8 cellular contexts compared by ENCODE assay signal in genomic region chr14:24432259-24433131, GRCh38. TPM values are rescaled to one million over a fixed set of nuclear protein-coding genes. Genes with fewer than 3 reads are reported as not detected.
DNase-seq lines count a peak whose midpoint lies in the region; ATAC-seq and TF ChIP-seq lines count a peak whose summit lies in the region.

No MANE protein-coding gene starts in this region.

- peak overlapping the region; percentile 42 for H3K9ac ChIP-seq in mucosa of stomach (ENCODE audit: low read length)

- intact Hi-C loops in heart right ventricle (cut with DNase I): loop anchor here in 6 of 10 donors (1.0 to 10.0 kb wide), 5 partner anchors 61 to 198 kb away; partner anchors contain the start of genes TINF2 (in 4 of the 6), GMPR2 (in 1 of the 6), NEDD8 (in 1 of the 6) and NFATC4 (in 1 of the 6)
- intact Hi-C loops in left cardiac atrium (cut with DNase I): loop anchor here in 1 of 2 donors (5.0 kb wide), 2 partner anchors 65 to 100 kb away; partner anchors contain the start of gene NFATC4
- intact Hi-C loops in breast epithelium (cut with DNase I; ENCODE audit: low total_unique reads): no loop called here
- intact Hi-C loops in upper lobe of right lung (cut with DNase I): loop anchor here (5.0 kb wide), 1 partner anchor 100 kb away; no protein-coding TSS in a partner anchor

- peaks cover 15 to 64% (median 51%) of the 10 kb centered on the region in 9 donors for H3K4me1 ChIP-seq in heart right ventricle
- peaks cover 6 to 14% of the 10 kb centered on the region in 2 donors for H3K4me1 ChIP-seq in breast epithelium
- peaks cover 48% of the 10 kb centered on the region for H3K4me1 ChIP-seq in mucosa of stomach (ENCODE audit: control insufficient read depth, insufficient read depth, low read length)
- peaks cover 47% of the 10 kb centered on the region for H3K4me1 ChIP-seq in upper lobe of right lung

- DNase-seq in heart right ventricle: no peak
- no peak for DNase-seq in left cardiac atrium
- DNase-seq in breast epithelium (ENCODE audit: low spot score in 2 of 2): no peak
- no peak for DNase-seq in upper lobe of right lung
- no peak for DNase-seq in H4 (ENCODE audit: low spot score)
- no peak for DNase-seq in stimulated activated CD4-positive, alpha-beta T cell treated with anti-CD3 and anti-CD28 coated beads, Interleukin-2, amount 100 ng/mL, for 48 hours
- DNase-seq in nucleus accumbens (lab: John Stamatoyannopoulos, UW): no peak

- peak overlapping the region in 6 of 10 donors; percentile 15 to 91 (median 80) for H3K4me3 ChIP-seq in heart right ventricle
- H3K4me3 ChIP-seq in breast epithelium: peak overlapping the region; percentile 65 to 94 (median 91)
- no peak overlapping the region for H3K4me3 ChIP-seq in mucosa of stomach (ENCODE audit: low read length)
- peak overlapping the region; percentile 86 for H3K4me3 ChIP-seq in upper lobe of right lung

- TF ChIP-seq CTCF in heart right ventricle (IDR thresholded peaks at IDR 0.05): no peak
- no peak for TF ChIP-seq CTCF in breast epithelium (IDR thresholded peaks at IDR 0.05)
- TF ChIP-seq CTCF in upper lobe of right lung (IDR thresholded peaks at IDR 0.05): no peak

- no peak for TF ChIP-seq POLR2A in breast epithelium (IDR thresholded peaks at IDR 0.05)

- no peaks in the 10 kb centered on the region for H3K9me3 ChIP-seq in heart right ventricle
- H3K9me3 ChIP-seq in breast epithelium: no peaks in the 10 kb centered on the region
- H3K9me3 ChIP-seq in mucosa of stomach (ENCODE audit: control insufficient read depth, low read length): no peaks in the 10 kb centered on the region
- no peaks in the 10 kb centered on the region for H3K9me3 ChIP-seq in upper lobe of right lung

- H3K27ac ChIP-seq in heart right ventricle: peak overlapping the region in 4 of 10 donors; percentile 97 to 99 (median 98)
- peak overlapping the region; percentile 96 to 100 for H3K27ac ChIP-seq in breast epithelium
- no peak overlapping the region for H3K27ac ChIP-seq in upper lobe of right lung

- H3K27me3 ChIP-seq in heart right ventricle (no peaks in the 10 kb centered on the region), breast epithelium (no peaks in the 10 kb centered on the region), mucosa of stomach (ENCODE audit: control insufficient read depth, insufficient read depth, low read length) (no peaks in the 10 kb centered on the region), upper lobe of right lung (no peaks in the 10 kb centered on the region)

- peak in 1 of 8 donors; percentile 1 for ATAC-seq in heart right ventricle
- ATAC-seq in left cardiac atrium: no peak
- ATAC-seq in upper lobe of right lung: no peak

- WGBS in heart right ventricle, 2 donors: 82 to 87% methylated on average over 24 of the region's 24 CpGs

- peaks cover 0 to 65% (median 39%) of the 10 kb centered on the region in 9 donors for H3K36me3 ChIP-seq in heart right ventricle
- no peaks in the 10 kb centered on the region for H3K36me3 ChIP-seq in breast epithelium
- H3K36me3 ChIP-seq in mucosa of stomach (ENCODE audit: control insufficient read depth, insufficient read depth, low read length): peaks cover 39% of the 10 kb centered on the region
- peaks cover 55% of the 10 kb centered on the region for H3K36me3 ChIP-seq in upper lobe of right lung

RNA-seq across cellular contexts. Expression of gene KHNYN, which starts 2.7 kb away (rescaled TPM):
- total RNA-seq in heart right ventricle (10 to 100 TPM; 14.3 to 30.1 (median 17.9) TPM), left cardiac atrium (10 to 100 TPM; 24.8 to 27.1 TPM), breast epithelium (10 to 100 TPM; 48.5 to 68.1 (median 63.9) TPM), upper lobe of right lung (56.2 TPM)
- 10 to 100 TPM; 14.0 to 20.9 TPM for polyA plus RNA-seq in heart right ventricle
- 12.8 and 15.0 TPM in 2 replicates for total RNA-seq in H4 (2014; rRNA removed; shearing (Covaris generic))

RNA-seq across cellular contexts. Expression of gene CBLN3, which starts 3.0 kb away (rescaled TPM):
- total RNA-seq in heart right ventricle (1 to 10 TPM in 4 of 10 donors, under 1 TPM in 6; 0.24 to 2.5 (median 0.80) TPM), left cardiac atrium (1 to 10 TPM; 2.2 to 2.5 TPM), breast epithelium (1 to 10 TPM; 1.6 to 3.8 (median 2.3) TPM), upper lobe of right lung (2.9 TPM)
- 1 to 10 TPM; 1.0 to 1.8 TPM for polyA plus RNA-seq in heart right ventricle
- 0.08 and 0.29 TPM in 2 replicates for total RNA-seq in H4 (2014; rRNA removed; shearing (Covaris generic))

RNA-seq across cellular contexts. Expression of gene SDR39U1, which starts 10.1 kb away (rescaled TPM):
- total RNA-seq in heart right ventricle (10 to 100 TPM; 55.6 to 93.6 (median 67.4) TPM), left cardiac atrium (10 to 100 TPM; 72.0 to 78.8 TPM), breast epithelium (10 to 100 TPM; 42.1 to 63.4 (median 53.4) TPM), upper lobe of right lung (61.6 TPM)
- 100 to 1,000 TPM in 1 of 2 donors, 10 to 100 TPM in 1; 88.5 to 108 TPM for polyA plus RNA-seq in heart right ventricle
- 8.6 and 11.3 TPM in 2 replicates for total RNA-seq in H4 (2014; rRNA removed; shearing (Covaris generic))

RNA-seq across cellular contexts. Expression of gene NYNRIN, which starts 33.7 kb away (rescaled TPM):
- total RNA-seq in heart right ventricle (1 to 10 TPM; 3.6 to 9.0 (median 6.4) TPM), left cardiac atrium (10 to 100 TPM in 1 of 2 donors, 1 to 10 TPM in 1; 6.5 to 12.0 TPM), breast epithelium (1 to 10 TPM; 6.4 to 8.2 (median 7.7) TPM), upper lobe of right lung (16.6 TPM)
- polyA plus RNA-seq in heart right ventricle: 1 to 10 TPM; 4.6 to 6.8 TPM
- total RNA-seq in H4 (2014; rRNA removed; shearing (Covaris generic)): 0.14 and 0.21 TPM in 2 replicates
